17 cellular contexts compared by ENCODE assay signal in genomic region chr4:81997313-81997712, GRCh38.
DNase-seq lines count a peak whose midpoint lies in the region; TF ChIP-seq lines count a peak whose summit lies in the region.
"Had no signal": no experiment of that assay in that cellular context is flagged by ENCODE, and none has a peak within 500 bp of the region (broad histone marks: within the 10 kb centered on the region; RNA-seq: fewer than 3 reads in every experiment).

No MANE protein-coding gene starts in this region.

- H4K20me1 ChIP-seq in MM.1S (ENCODE audit: insufficient read depth, low read length) (no peaks in the 10 kb centered on the region), OCI-LY7 (ENCODE audit: insufficient read depth, low read length) (no peaks in the 10 kb centered on the region)
- H4K20me1 ChIP-seq: BLaER1 had no signal

- H3K4me2 ChIP-seq in MM.1S (ENCODE audit: low read depth, low read length): no peak overlapping the region
- H3K4me2 ChIP-seq in OCI-LY7 (ENCODE audit: low read length): peak overlapping the region; percentile 5
- H3K4me2 ChIP-seq: BLaER1 had no signal

- TF ChIP-seq CTCF in MM.1S (IDR thresholded peaks at IDR 0.05; ENCODE audit: low read length): no peak
- TF ChIP-seq CTCF in OCI-LY7 (conservative IDR thresholded peaks at IDR 0.05; ENCODE audit: low read length): no peak

- H2AFZ ChIP-seq in MM.1S (ENCODE audit: low read length) (no peak overlapping the region), OCI-LY7 (ENCODE audit: low read length) (peak overlapping the region; percentile 58)

- H3K4me3 ChIP-seq in MM.1S (ENCODE audit: low read length): no peak overlapping the region
- H3K4me3 ChIP-seq in OCI-LY7 (ENCODE audit: low read depth, low read length, poor library complexity, severe bottlenecking): no peak overlapping the region
- H3K4me3 ChIP-seq: BLaER1 had no signal

- no peaks in the 10 kb centered on the region for H3K79me2 ChIP-seq in MM.1S (ENCODE audit: low read length)
- no peaks in the 10 kb centered on the region for H3K79me2 ChIP-seq in OCI-LY7 (ENCODE audit: insufficient read depth, low read depth, low read length)

- H3K4me1 ChIP-seq in MM.1S (ENCODE audit: low read length): no peaks in the 10 kb centered on the region
- H3K4me1 ChIP-seq in OCI-LY7 (ENCODE audit: insufficient read depth, low read length, poor library complexity, severe bottlenecking): peaks cover 6% of the 10 kb centered on the region
- H3K4me1 ChIP-seq: BE2C, BLaER1, Caco-2 had no signal

- no peak overlapping the region for H3K9ac ChIP-seq in MM.1S (ENCODE audit: low read length)
- H3K9ac ChIP-seq: BLaER1 had no signal

- peaks cover 83% of the 10 kb centered on the region for H3K27me3 ChIP-seq in MM.1S (replicated peaks; ENCODE audit: insufficient read depth, low read length)
- H3K27me3 ChIP-seq: BLaER1 had no signal

- intact Hi-C loops in OCI-LY7 (cut with micrococcal nuclease; ENCODE audit: unreplicated experiment): no loop called here

- DNase-seq in MM.1S (peak; percentile 64), OCI-LY7 (ENCODE audit: low spot score) (no peak), NCI-H82 (lab: John Stamatoyannopoulos, UW) (no peak), NCI-H446 (lab: John Stamatoyannopoulos, UW) (no peak), NCI-H2196 treated with DMSO at 0.1 percent for 48 hours (lab: John Stamatoyannopoulos, UW; ENCODE audit: unreplicated experiment) (no peak)
- DNase-seq: 8988T; ACHN; BE2C; C1 segment of cervical spinal cord; Caco-2; Calu3; CD4-positive, alpha-beta memory T cell; CD4-positive, CD25-positive, alpha-beta regulatory T cell; CD8-positive, alpha-beta memory T cell; DMS79 treated with DMSO at 0.1 percent for 48 hours; GF-D8 had no signal

- CTCF ChIA-PET in OCI-LY7 (lab: Charles Lee; ENCODE audit: unreplicated experiment): no interaction called here

- H3F3A ChIP-seq in MM.1S (ENCODE audit: insufficient read depth, low read length): no peaks in the 10 kb centered on the region

- H3K9me3 ChIP-seq in MM.1S (replicated peaks; ENCODE audit: insufficient read depth, low read length): no peaks in the 10 kb centered on the region
- 0 out of 2 replicates have a peak, but pooled peaks cover 5% of the 10 kb centered on the region for H3K9me3 ChIP-seq in OCI-LY7 (ENCODE audit: low read length)
- H3K9me3 ChIP-seq: BE2C had no signal

- H3K9me2 ChIP-seq in MM.1S (replicated peaks; ENCODE audit: insufficient read depth, low read length) (no peaks in the 10 kb centered on the region), OCI-LY7 (ENCODE audit: insufficient read depth, low read length) (no peaks in the 10 kb centered on the region; the same call in 1 of the 2 replicates)

- POLR2A ChIA-PET in OCI-LY7 (lab: Charles Lee): no interaction called here

- no TSS peak for BruUV-seq in OCI-LY7 (replicated peaks; lab: Mats Ljungman, UMichigan)

- H3K27ac ChIP-seq in MM.1S (ENCODE audit: low read length) (no peak overlapping the region), OCI-LY7 (ENCODE audit: low read depth, low read length, poor library complexity, severe bottlenecking) (no peak overlapping the region)
- H3K27ac ChIP-seq: BLaER1 had no signal

- no peaks in the 10 kb centered on the region for H3K36me3 ChIP-seq in MM.1S (replicated peaks; ENCODE audit: insufficient read depth, low read length)
- H3K36me3 ChIP-seq in OCI-LY7 (ENCODE audit: insufficient read depth, low read length): no peaks in the 10 kb centered on the region
- H3K36me3 ChIP-seq: BE2C, BLaER1 had no signal
